ENCODE assay signal across 8 cellular contexts in the genomic region with DNA sequence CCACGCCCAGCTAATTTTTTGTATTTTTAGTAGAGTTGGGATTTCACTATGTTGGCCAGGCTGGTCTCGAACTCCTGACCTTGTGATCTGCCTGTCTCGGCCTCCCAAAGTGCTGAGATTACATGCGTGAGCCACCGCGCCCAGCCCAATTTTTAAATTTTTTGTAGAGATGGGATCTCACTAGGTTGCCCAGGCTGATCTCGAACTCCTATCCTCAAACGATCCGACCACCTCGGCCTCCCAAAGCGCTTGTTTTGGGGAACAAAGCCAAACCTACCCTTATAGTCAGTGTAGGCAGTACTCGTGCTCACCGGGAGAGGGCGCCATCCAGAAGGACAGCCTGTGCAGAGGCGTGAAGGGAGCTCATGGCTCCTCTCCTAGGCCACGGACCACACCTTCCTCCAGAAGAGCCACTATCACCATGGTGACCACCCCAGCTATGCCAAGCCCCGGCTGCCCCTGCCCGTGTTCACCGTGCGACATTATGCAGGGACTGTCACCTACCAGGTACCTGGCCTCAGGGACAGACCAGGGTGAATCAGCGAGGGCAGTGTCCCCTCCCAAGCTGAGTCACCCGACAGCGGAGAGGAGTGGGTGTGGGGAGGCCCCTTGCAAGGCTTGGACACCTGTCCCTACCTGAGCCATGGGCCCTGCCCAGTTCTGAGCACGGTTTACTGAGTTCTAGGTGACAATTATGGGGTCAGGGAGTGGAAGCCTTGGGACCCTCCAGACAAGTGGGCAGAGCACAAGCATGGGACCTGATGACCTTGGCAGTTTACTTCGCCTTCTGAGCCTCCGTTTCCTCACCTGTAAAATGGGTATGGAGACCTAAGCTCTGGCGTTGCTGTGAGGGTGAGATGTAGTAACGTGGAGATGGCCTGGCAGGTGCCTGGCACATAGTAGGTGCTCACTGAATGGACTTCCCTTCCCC. TPM values are rescaled to one million over a fixed set of nuclear protein-coding genes. Genes with fewer than 3 reads are reported as not detected.
DNase-seq lines count a peak whose midpoint lies in the region; ATAC-seq and TF ChIP-seq lines count a peak whose summit lies in the region.

No MANE protein-coding gene starts in this region.

- H3K9me3 Mint-ChIP-seq in CD8-positive, alpha-beta memory T cell = no peaks in the 10 kb centered on the region

- H3K27me3 ChIP-seq in CD8-positive, alpha-beta memory T cell (ENCODE audit: insufficient read depth, low read length, poor library complexity, severe bottlenecking) = no peaks in the 10 kb centered on the region
- H3K27me3 ChIP-seq in Peyer's patch (no peaks in the 10 kb centered on the region), gastroesophageal sphincter (no peaks in the 10 kb centered on the region)

- TF ChIP-seq CTCF in Peyer's patch (IDR thresholded peaks at IDR 0.05) (peak in 5 of 6 experiments; percentile 62 to 96 (median 93)), gastroesophageal sphincter (IDR thresholded peaks at IDR 0.05) (peak in 3 of 4 experiments; percentile 25 to 61 (median 26))

- H3K4me1 Mint-ChIP-seq in CD8-positive, alpha-beta memory T cell = no peaks in the 10 kb centered on the region

- H3K27ac Mint-ChIP-seq in CD8-positive, alpha-beta memory T cell = peak overlapping the region in 1 of 8 donors; percentile 60

- H3K4me3 ChIP-seq in CD8-positive, alpha-beta memory T cell (ENCODE audit: low read length) = no peak overlapping the region
- H3K4me3 ChIP-seq in Peyer's patch (no peak overlapping the region), gastroesophageal sphincter (no peak overlapping the region)

- POLR2A ChIA-PET in CD8-positive, alpha-beta memory T cell (lab: Charles Lee) = no interaction called here

- no peak for TF ChIP-seq EP300 in gastroesophageal sphincter (IDR thresholded peaks at IDR 0.05)

- TF ChIP-seq POLR2A in Peyer's patch (IDR thresholded peaks at IDR 0.05) = peak in 1 of 2 donors; percentile 53
- TF ChIP-seq POLR2A in gastroesophageal sphincter (IDR thresholded peaks at IDR 0.05) = no peak

- no peaks in the 10 kb centered on the region for H3K36me3 Mint-ChIP-seq in CD8-positive, alpha-beta memory T cell

- H3K4me1 ChIP-seq in CD8-positive, alpha-beta memory T cell (ENCODE audit: insufficient read depth, low read length) = no peaks in the 10 kb centered on the region
- H3K4me1 ChIP-seq in Peyer's patch (peaks cover 0 to 12% (median 2%) of the 10 kb centered on the region in 4 donors), gastroesophageal sphincter (no peaks in the 10 kb centered on the region)

- peak; percentile 35 to 71 (median 49) for DNase-seq in CD8-positive, alpha-beta memory T cell
- peak; percentile 37 for DNase-seq in HT1080 (ENCODE audit: low read depth)
- peak; percentile 61 to 89 (median 88) for DNase-seq in Peyer's patch
- DNase-seq in activated T-helper 1 cell treated with Interleukin-2 at 50 U/mL for 16 hours (ENCODE audit: low read depth) = peak; percentile 27
- DNase-seq in retina = peak; percentile 56
- DNase-seq in NCI-H2107 treated with DMSO at 0.1 percent for 48 hours (lab: John Stamatoyannopoulos, UW; ENCODE audit: unreplicated experiment) = no peak
- no peak for DNase-seq in KG1 (lab: John Stamatoyannopoulos, UW)

- H3K27me3 Mint-ChIP-seq in CD8-positive, alpha-beta memory T cell = peaks cover 0 to 2% of the 10 kb centered on the region in 2 donors

- no peak overlapping the region for H3K4me3 Mint-ChIP-seq in CD8-positive, alpha-beta memory T cell

- no peak for ATAC-seq in gastroesophageal sphincter

- CTCF ChIA-PET in CD8-positive, alpha-beta memory T cell (lab: Charles Lee) = interaction anchor here (1.0 to 1.8 kb wide), 5 partner anchors 29 to 85 kb away, joined by 3 to 5 read pairs (median 3); a partner anchor contains a TSS

- H3K27ac ChIP-seq in CD8-positive, alpha-beta memory T cell (ENCODE audit: low read depth, low read length) = no peak overlapping the region
- H3K27ac ChIP-seq in Peyer's patch (peak overlapping the region in 2 of 4 donors; percentile 18 to 76), gastroesophageal sphincter (no peak overlapping the region)

- no peaks in the 10 kb centered on the region for H3K36me3 ChIP-seq in CD8-positive, alpha-beta memory T cell (ENCODE audit: insufficient read depth, low read length)
- no peaks in the 10 kb centered on the region for H3K36me3 ChIP-seq in Peyer's patch
- H3K36me3 ChIP-seq in gastroesophageal sphincter = peaks cover 0 to 7% of the 10 kb centered on the region in 2 donors

- no peaks in the 10 kb centered on the region for H3K9me3 ChIP-seq in CD8-positive, alpha-beta memory T cell (ENCODE audit: low read length)
- H3K9me3 ChIP-seq in Peyer's patch (no peaks in the 10 kb centered on the region), gastroesophageal sphincter (no peaks in the 10 kb centered on the region)

- WGBS in gastroesophageal sphincter (ENCODE audit: low coverage in 1 of 2), 2 donors = 57 to 82% methylated on average over 6 to 10 of the region's 28 CpGs

RNA-seq across cellular contexts. Expression of a gene that starts 13.7 kb away (rescaled TPM):
- 10 to 100 TPM; 26.1 to 33.3 TPM for total RNA-seq in CD8-positive, alpha-beta memory T cell
- 1.6 TPM for polyA plus RNA-seq in CD8-positive, alpha-beta memory T cell
- 0.93 and 1.4 TPM in 2 replicates for total RNA-seq in HT1080 (2014; rRNA removed; shearing (Covaris generic))
- polyA plus RNA-seq in HT1080 (2015; cell fraction: cytosol; rRNA removed) = 0.26 and 1.4 TPM in 2 replicates
- 2.9 and 11.5 TPM in 2 replicates for polyA plus RNA-seq in HT1080 (2015; cell fraction: nucleus; rRNA removed)
- total RNA-seq in Peyer's patch (1,000 to 10,000 TPM in 3 of 4 donors, 100 to 1,000 TPM in 1; 552 to 2,671 (median 1,951) TPM), gastroesophageal sphincter (10 to 100 TPM; 10.7 to 76.1 (median 50.8) TPM)

RNA-seq across cellular contexts. Expression of a gene that starts 31.9 kb away (rescaled TPM):
- under 1 TPM in 1 of 2 experiments, not detected in 1; 0.20 TPM for total RNA-seq in CD8-positive, alpha-beta memory T cell
- polyA plus RNA-seq in CD8-positive, alpha-beta memory T cell = 0.13 TPM
- total RNA-seq in HT1080 (2014; rRNA removed; shearing (Covaris generic)) = not detected in 2 replicates
- not detected in 2 replicates for polyA plus RNA-seq in HT1080 (2015; cell fraction: cytosol; rRNA removed)
- polyA plus RNA-seq in HT1080 (2015; cell fraction: nucleus; rRNA removed) = 0.15 TPM in 1 of 2 replicates, not detected in the other
- total RNA-seq in Peyer's patch (100 to 1,000 TPM in 1 of 4 donors, 10 to 100 TPM in 2, not detected in 1; 68.8 to 161 (median 97.1) TPM), gastroesophageal sphincter (1 to 10 TPM; 3.8 to 6.8 (median 5.0) TPM)

Comparison
In these comparisons a context has a peak if more than half of its experiments do, and no peak if none do; other contexts are left out.
1. DNase-seq: peak in CD8-positive, alpha-beta memory T cell (5 of 5), HT1080 (single experiment), Peyer's patch (3 of 3), activated T-helper 1 cell treated with Interleukin-2 at 50 U/mL for 16 hours (single experiment) and retina (single experiment); none in NCI-H2107 treated with DMSO at 0.1 percent for 48 hours (single experiment) and KG1 (single experiment).
2. RNA of a gene that starts 13.7 kb away (total RNA-seq): 552 to 2,671 TPM in Peyer's patch; 10.7 to 76.1 TPM in gastroesophageal sphincter, 26.1 to 33.3 TPM in CD8-positive, alpha-beta memory T cell and 0.93 to 1.4 TPM in HT1080; every median in the first group is over 4 times any median in the second.